Comparison of ENCODE assay signal across 8 cellular contexts in the genomic region with DNA sequence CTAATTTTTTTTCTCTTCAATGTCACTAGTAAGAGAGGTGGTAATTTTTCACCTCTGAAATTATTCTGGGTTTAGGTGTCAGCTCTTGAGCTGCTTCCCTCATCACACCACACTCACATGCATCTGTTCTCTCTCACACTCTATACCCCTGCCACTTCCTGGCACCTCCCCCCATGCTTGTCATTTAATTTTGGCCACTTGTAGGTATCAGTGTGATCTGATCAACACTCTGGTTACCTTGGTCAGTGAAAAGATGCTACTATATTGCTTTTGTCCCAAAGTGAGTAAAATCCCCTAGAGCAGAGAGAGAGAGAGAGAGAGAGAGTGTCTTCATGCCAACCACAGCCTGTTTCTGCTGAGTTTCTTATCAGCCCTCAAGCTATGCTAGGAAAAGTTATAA. TPM values are rescaled to one million over a fixed set of nuclear protein-coding genes. Genes with fewer than 3 reads are reported as not detected.
DNase-seq lines count a peak whose midpoint lies in the region; ATAC-seq and TF ChIP-seq lines count a peak whose summit lies in the region.

No MANE protein-coding gene starts in this region.

- no peak overlapping the region for H2AFZ ChIP-seq in OCI-LY1 (ENCODE audit: low read length)

- H3K4me3 Mint-ChIP-seq in osteocyte (ENCODE audit: unreplicated experiment): no peak overlapping the region

- DNase-seq in left cardiac atrium (no peak), osteocyte (ENCODE audit: extremely low spot score, unreplicated experiment) (no peak), NCI-H128 (lab: John Stamatoyannopoulos, UW; ENCODE audit: unreplicated experiment) (no peak), RKO (ENCODE audit: low spot score) (no peak), Ammon's horn (ENCODE audit: low spot score) (no peak)

- ATAC-seq in GM21423 (IDR thresholded peaks at IDR 0.05; ENCODE audit: unreplicated experiment): peak; percentile 69
- ATAC-seq in left cardiac atrium: peak; percentile 77 to 79

- H3K4me3 ChIP-seq in DOHH2 (ENCODE audit: low read length) (peak overlapping the region; percentile 44), OCI-LY1 (ENCODE audit: low read depth, low read length, poor library complexity, severe bottlenecking) (peak overlapping the region; percentile 2)

- H3K9ac ChIP-seq in OCI-LY1 (ENCODE audit: low read length): peak overlapping the region; percentile 18; the same call in 1 of the 2 replicates

- H3K36me3 ChIP-seq in DOHH2 (ENCODE audit: control insufficient read depth, low read length) (peaks cover 93% of the 10 kb centered on the region), OCI-LY1 (ENCODE audit: insufficient read depth, low read length) (peaks cover 94% of the 10 kb centered on the region)

- H4K20me1 ChIP-seq in DOHH2 (ENCODE audit: control insufficient read depth, insufficient read depth, low read depth, low read length) (no peaks in the 10 kb centered on the region), OCI-LY1 (ENCODE audit: insufficient read depth, low read length) (no peaks in the 10 kb centered on the region)

- TF ChIP-seq CTCF in DOHH2 (IDR thresholded peaks at IDR 0.05; ENCODE audit: low read depth, low read length, poor library complexity, severe bottlenecking) (no peak), OCI-LY1 (IDR thresholded peaks at IDR 0.05; ENCODE audit: low read length) (no peak), osteocyte (IDR thresholded peaks at IDR 0.05) (no peak)

- no peaks in the 10 kb centered on the region for H3K9me3 Mint-ChIP-seq in osteocyte (ENCODE audit: unreplicated experiment)

- peaks cover 92% of the 10 kb centered on the region for H3K79me2 ChIP-seq in DOHH2 (ENCODE audit: control insufficient read depth, low read length)
- peaks cover 22% of the 10 kb centered on the region for H3K79me2 ChIP-seq in OCI-LY1 (ENCODE audit: insufficient read depth, low read length)

- peaks cover 31% of the 10 kb centered on the region for H3K36me3 Mint-ChIP-seq in osteocyte (ENCODE audit: unreplicated experiment)

- H3K4me1 Mint-ChIP-seq in osteocyte (ENCODE audit: unreplicated experiment): peaks cover 7% of the 10 kb centered on the region

- H3K9me3 ChIP-seq in DOHH2 (ENCODE audit: control insufficient read depth, insufficient read depth, low read length): no peaks in the 10 kb centered on the region
- H3K9me3 ChIP-seq in OCI-LY1 (ENCODE audit: low read length): no peaks in the 10 kb centered on the region

- H3K27ac ChIP-seq in DOHH2 (ENCODE audit: low read depth, low read length) (peak overlapping the region; percentile 70), OCI-LY1 (ENCODE audit: low read depth, low read length, poor library complexity, severe bottlenecking) (peak overlapping the region; percentile 85)

- H3K27me3 ChIP-seq in DOHH2 (ENCODE audit: control insufficient read depth, low read length) (no peaks in the 10 kb centered on the region), OCI-LY1 (ENCODE audit: insufficient read depth, low read length) (no peaks in the 10 kb centered on the region)

- intact Hi-C loops in left cardiac atrium (cut with DNase I): loop anchor here in 1 of 2 donors (10.0 kb wide), 1 partner anchor 69 kb away; no protein-coding TSS in a partner anchor

- no peak overlapping the region for H3K27ac Mint-ChIP-seq in osteocyte (ENCODE audit: unreplicated experiment)

- H3K4me1 ChIP-seq in DOHH2 (ENCODE audit: control insufficient read depth, low read length) (peaks cover 77% of the 10 kb centered on the region), OCI-LY1 (ENCODE audit: insufficient read depth, low read length, severe bottlenecking) (peaks cover 99% of the 10 kb centered on the region)

- peak overlapping the region; percentile 64 for H3K4me2 ChIP-seq in DOHH2 (ENCODE audit: low read length)
- peak overlapping the region; percentile 39; the same call in 1 of the 2 replicates for H3K4me2 ChIP-seq in OCI-LY1 (ENCODE audit: low read length)

- no peaks in the 10 kb centered on the region for H3K27me3 Mint-ChIP-seq in osteocyte (ENCODE audit: unreplicated experiment)

- H3F3A ChIP-seq in DOHH2 (ENCODE audit: control insufficient read depth, insufficient read depth) (peaks cover 34% of the 10 kb centered on the region), OCI-LY1 (ENCODE audit: insufficient read depth, low read length) (0 out of 2 replicates have a peak, but pooled peaks cover 5% of the 10 kb centered on the region)

- no peaks in the 10 kb centered on the region for H3K9me2 ChIP-seq in DOHH2 (replicated peaks; ENCODE audit: control insufficient read depth, low read length)
- H3K9me2 ChIP-seq in OCI-LY1 (ENCODE audit: low read depth, low read length): no peaks in the 10 kb centered on the region

RNA-seq across cellular contexts. Expression of gene STK17A, which starts 42.5 kb away (rescaled TPM):
- total RNA-seq in left cardiac atrium (10 to 100 TPM; 12.2 to 18.0 TPM), osteocyte (12.6 and 13.0 TPM in 2 replicates)
